In the genomic region with DNA sequence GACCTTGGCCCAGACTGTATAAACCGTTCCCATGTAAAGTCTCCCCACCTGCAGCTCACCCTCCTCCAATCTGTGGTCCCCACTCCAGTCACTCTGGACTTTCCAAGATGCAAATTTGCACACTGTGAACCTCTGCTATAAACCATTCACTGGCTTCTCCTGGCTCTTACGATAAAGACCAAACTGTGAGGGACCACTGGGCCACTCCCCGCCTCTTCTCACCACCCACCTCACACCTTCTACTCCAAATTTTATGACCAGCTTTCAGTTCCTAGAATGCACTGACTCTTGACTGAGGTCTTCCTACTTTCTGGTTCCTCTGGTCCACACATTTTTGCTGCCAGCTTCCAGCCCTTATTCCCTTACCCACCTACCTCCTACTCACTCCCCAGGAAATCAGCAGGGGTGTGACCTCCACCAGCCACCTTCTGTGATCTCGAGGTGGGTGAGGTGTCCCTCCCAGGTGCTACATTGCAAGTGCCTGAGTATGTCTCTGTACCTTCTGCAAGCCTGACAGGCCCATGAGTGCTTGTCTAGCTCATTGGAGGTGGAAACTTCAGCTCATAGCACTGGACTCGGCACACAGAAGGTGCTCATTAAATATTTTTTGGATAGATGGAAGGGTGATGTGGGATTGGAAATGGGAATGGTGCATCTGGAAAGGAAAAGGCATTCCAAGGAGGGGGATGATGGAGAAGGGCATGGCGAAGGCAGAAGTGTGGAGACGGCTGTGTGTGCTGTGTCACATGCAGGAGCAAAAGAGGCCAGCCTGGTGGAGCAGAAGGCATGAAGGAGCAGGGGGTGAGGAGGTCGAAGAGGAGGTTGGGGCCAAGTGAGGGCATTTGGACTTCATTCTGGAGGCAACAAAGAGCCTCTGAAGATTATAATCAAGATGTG, we compare ENCODE assay signal across 16 cellular contexts. TPM values are rescaled to one million over a fixed set of nuclear protein-coding genes. Genes with fewer than 3 reads are reported as not detected.
A peak's percentile ranks its signal among the peaks of the same experiment; 100 is the strongest.
DNase-seq lines count a peak whose midpoint lies in the region; ATAC-seq and TF ChIP-seq lines count a peak whose summit lies in the region.
"Had no signal": no experiment of that assay in that cellular context is flagged by ENCODE, and none has a peak within 500 bp of the region (broad histone marks: within the 10 kb centered on the region; RNA-seq: fewer than 3 reads in every experiment).

No MANE protein-coding gene starts in this region.

- H3K27ac ChIP-seq in heart right ventricle (peak overlapping the region in 9 of 10 donors; percentile 41 to 85 (median 71)), subcutaneous abdominal adipose tissue (ENCODE audit: low read depth, low read length) (peak overlapping the region; percentile 75)
- H3K27ac ChIP-seq: thoracic aorta had no signal

- H3K27me3 ChIP-seq in heart right ventricle (no peaks in the 10 kb centered on the region), subcutaneous abdominal adipose tissue (ENCODE audit: control insufficient read depth in 5 of 5, insufficient read depth in 4 of 5, low read length in 5 of 5) (peaks cover 0 to 4% (median 0%) of the 10 kb centered on the region in 5 donors)

- no peaks in the 10 kb centered on the region for H3K36me3 Mint-ChIP-seq in activated naive CD8-positive, alpha-beta T cell treated with anti-CD3 and anti-CD28 coated beads, Interleukin-2, amount 50 U/mL, for 24 hours (ENCODE audit: low read depth)

- TF ChIP-seq CTCF in heart right ventricle (IDR thresholded peaks at IDR 0.05), result no peak

- peaks cover 9 to 94% (median 71%) of the 10 kb centered on the region in 9 donors for H3K4me1 ChIP-seq in heart right ventricle
- H3K4me1 ChIP-seq in subcutaneous abdominal adipose tissue (ENCODE audit: control insufficient read depth in 5 of 5, insufficient read depth in 5 of 5, low read length in 5 of 5), result peaks cover 12 to 67% (median 39%) of the 10 kb centered on the region in 5 donors

- no peak for DNase-seq in heart right ventricle
- DNase-seq in cardiac septum (ENCODE audit: low spot score), result no peak
- DNase-seq in activated naive CD8-positive, alpha-beta T cell treated with anti-CD3 and anti-CD28 coated beads, Interleukin-2, amount 50 U/mL, for 24 hours, result no peak
- DNase-seq in medulla oblongata (ENCODE audit: extremely low spot score), result no peak
- DNase-seq in NCI-H446 treated with DMSO at 0.1 percent for 48 hours (lab: John Stamatoyannopoulos, UW), result no peak
- DNase-seq: activated CD4-positive, alpha-beta T cell treated with anti-CD3 and anti-CD28 coated beads, Interleukin-2, amount 50 U/mL, for 1 hour; activated effector memory CD4-positive, alpha-beta T cell treated with anti-CD3 and anti-CD28 coated beads, Interleukin-2, amount 50 U/mL, for 16 hours; H9; NCI-H1417 treated with DMSO at 0.1 percent for 48 hours; NCI-H524; small intestine; T-helper 17 cell had no signal

- H3K4me3 Mint-ChIP-seq in activated naive CD8-positive, alpha-beta T cell treated with anti-CD3 and anti-CD28 coated beads, Interleukin-2, amount 50 U/mL, for 24 hours, result no peak overlapping the region
- H3K4me3 Mint-ChIP-seq: H9, T-helper 17 cell had no signal

- ATAC-seq in heart right ventricle, result no peak
- peak; percentile 56 for ATAC-seq in HG02610 (IDR thresholded peaks at IDR 0.05; ENCODE audit: unreplicated experiment)
- peak; percentile 34 for ATAC-seq in activated naive CD8-positive, alpha-beta T cell treated with anti-CD3 and anti-CD28 coated beads, Interleukin-2, amount 50 U/mL, for 24 hours
- no peak for ATAC-seq in HG03095 (IDR thresholded peaks at IDR 0.05; ENCODE audit: unreplicated experiment)

- H3K9me3 ChIP-seq in heart right ventricle (no peaks in the 10 kb centered on the region), subcutaneous abdominal adipose tissue (ENCODE audit: control insufficient read depth in 5 of 5, low read length in 5 of 5) (no peaks in the 10 kb centered on the region)
- H3K9me3 ChIP-seq: thoracic aorta had no signal

- peaks cover 2% of the 10 kb centered on the region for H3K4me1 Mint-ChIP-seq in activated naive CD8-positive, alpha-beta T cell treated with anti-CD3 and anti-CD28 coated beads, Interleukin-2, amount 50 U/mL, for 24 hours

- no peaks in the 10 kb centered on the region for H3K9me3 Mint-ChIP-seq in activated naive CD8-positive, alpha-beta T cell treated with anti-CD3 and anti-CD28 coated beads, Interleukin-2, amount 50 U/mL, for 24 hours
- H3K9me3 Mint-ChIP-seq: H9 had no signal

- H3K27ac Mint-ChIP-seq in activated naive CD8-positive, alpha-beta T cell treated with anti-CD3 and anti-CD28 coated beads, Interleukin-2, amount 50 U/mL, for 24 hours, result no peak overlapping the region
- H3K27ac Mint-ChIP-seq: H9, T-helper 17 cell had no signal

- H3K36me3 ChIP-seq in heart right ventricle (no peaks in the 10 kb centered on the region), subcutaneous abdominal adipose tissue (ENCODE audit: control insufficient read depth in 5 of 5, insufficient read depth in 5 of 5, low read length in 5 of 5) (no peaks in the 10 kb centered on the region)
- H3K36me3 ChIP-seq: thoracic aorta had no signal

- H3K4me3 ChIP-seq in heart right ventricle (no peak overlapping the region), subcutaneous abdominal adipose tissue (ENCODE audit: low read depth in 1 of 5, low read length in 5 of 5) (no peak overlapping the region)
- H3K4me3 ChIP-seq: thoracic aorta had no signal

- WGBS in heart right ventricle, 2 donors, result 81 to 87% methylated on average over 8 of the region's 8 CpGs

- H3K27me3 Mint-ChIP-seq in activated naive CD8-positive, alpha-beta T cell treated with anti-CD3 and anti-CD28 coated beads, Interleukin-2, amount 50 U/mL, for 24 hours, result no peaks in the 10 kb centered on the region

- intact Hi-C loops in heart right ventricle (cut with DNase I), result loop anchor here in 2 of 10 donors (1.0 to 5.0 kb wide), 2 partner anchors 43 to 103 kb away; no protein-coding TSS in a partner anchor
- intact Hi-C loops in cardiac septum (cut with DNase I), result loop anchor here (5.0 kb wide), 2 partner anchors 43 to 103 kb away; no protein-coding TSS in a partner anchor

- peak overlapping the region in 1 of 5 donors; percentile 35 for H3K9ac ChIP-seq in subcutaneous abdominal adipose tissue (ENCODE audit: low read length in 5 of 5)

RNA-seq across cellular contexts. Expression of gene CSF1, which starts 15.6 kb away (rescaled TPM):
- 10 to 100 TPM in 6 of 10 donors, 1 to 10 TPM in 4; 6.3 to 26.2 (median 12.3) TPM for total RNA-seq in heart right ventricle
- polyA plus RNA-seq in heart right ventricle, result 10 to 100 TPM; 11.5 to 15.1 TPM
- 16.7 TPM for total RNA-seq in cardiac septum

Comparison
In these comparisons a context has a peak if more than half of its experiments do, and no peak if none do; other contexts are left out.
1. ATAC-seq: peak in HG02610 (single experiment) and activated naive CD8-positive, alpha-beta T cell treated with anti-CD3 and anti-CD28 coated beads, Interleukin-2, amount 50 U/mL, for 24 hours (single experiment); none in heart right ventricle (0 of 8) and HG03095 (single experiment).